Comparison of ENCODE assay signal across 11 cellular contexts in the genomic region with DNA sequence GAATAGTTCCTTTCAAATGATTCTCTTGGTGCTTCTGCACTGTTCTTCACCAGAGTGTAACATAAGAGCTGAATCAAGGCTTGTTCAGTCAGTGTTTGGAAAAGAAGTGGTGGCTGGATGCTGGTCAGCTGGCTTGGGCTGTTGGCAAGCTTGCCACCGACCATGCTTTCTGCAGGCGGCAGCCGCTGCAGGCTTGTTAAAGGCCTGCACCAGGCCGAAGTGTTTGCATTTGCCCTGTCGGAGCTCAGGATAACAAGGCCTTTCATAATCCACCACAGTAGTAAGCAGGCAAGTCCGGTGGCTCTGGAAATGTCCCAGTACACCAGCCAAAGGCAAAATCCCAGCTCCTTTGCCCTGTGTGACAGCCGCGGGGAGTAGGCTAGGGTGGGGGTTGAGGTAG. TPM values are rescaled to one million over a fixed set of nuclear protein-coding genes. Genes with fewer than 3 reads are reported as not detected.
DNase-seq lines count a peak whose midpoint lies in the region; ATAC-seq, FAIRE-seq and TF ChIP-seq lines count a peak whose summit lies in the region.
"Had no signal": no experiment of that assay in that cellular context is flagged by ENCODE, and none has a peak within 500 bp of the region (broad histone marks: within the 10 kb centered on the region; RNA-seq: fewer than 3 reads in every experiment).

No MANE protein-coding gene starts in this region.

- no peak overlapping the region for H3K27ac ChIP-seq in IMR-90 (ENCODE audit: insufficient read depth, low read length)

- no peak overlapping the region for H3K4ac ChIP-seq in IMR-90 (ENCODE audit: low read depth, low read length)

- peaks cover 17 to 20% of the 10 kb centered on the region in 2 experiments for H3K79me1 ChIP-seq in IMR-90 (ENCODE audit: low read depth in 1 of 2, low read length in 2 of 2)

- ATAC-seq in IMR-90 (ENCODE audit: low read depth): peak; percentile 67

- intact Hi-C loops in IMR-90 (cut with micrococcal nuclease): no loop called here

- no peak overlapping the region for H3K4me3 ChIP-seq in IMR-90 (ENCODE audit: insufficient read depth, low read depth, low read length)

- H2AK9ac ChIP-seq in IMR-90 (replicated peaks; ENCODE audit: low read depth, low read length, poor library complexity): no peak overlapping the region

- H2BK120ac ChIP-seq in IMR-90 (ENCODE audit: low read depth, low read length): no peak overlapping the region

- no peak overlapping the region for H3K4me2 ChIP-seq in IMR-90 (ENCODE audit: low read depth, low read length)

- DNase-seq in AG08395 (ENCODE audit: low spot score) (peak; percentile 78), IMR-90 (peak; percentile 77), epidermal melanocyte (ENCODE audit: insufficient read length, low spot score) (peak; percentile 55), mucosa of gallbladder (ENCODE audit: low spot score) (peak; percentile 59), germinal center (ENCODE audit: low spot score) (no peak), urothelium cell line (ENCODE audit: low spot score) (no peak), 8988T (no peak), A172 (ENCODE audit: low spot score) (no peak)
- DNase-seq: activated CD4-positive, alpha-beta memory T cell treated with anti-CD3 and anti-CD28 coated beads, Interleukin-2, amount 10 ng/mL, durations not matched to agents 7 days and 5 days; erythroblast; NCI-H1694 had no signal

- no peak overlapping the region for H3K9ac ChIP-seq in IMR-90 (ENCODE audit: low read depth, low read length)

- no CpG with 5 or more reads among the region's 8 CpGs for WGBS in IMR-90 (ENCODE audit: extremely low coverage in 2 of 2, insufficient read length in 1 of 2), 2 experiments

- H2BK15ac ChIP-seq in IMR-90 (ENCODE audit: low read depth, low read length): no peak overlapping the region

- no peak overlapping the region for H2BK5ac ChIP-seq in IMR-90 (ENCODE audit: low read depth, low read length, poor library complexity, severe bottlenecking)

- H3K18ac ChIP-seq in IMR-90 (ENCODE audit: low read depth, low read length): no peak overlapping the region

- H4K8ac ChIP-seq in IMR-90 (ENCODE audit: low read depth in 2 of 2, low read length in 2 of 2): no peak overlapping the region

- no peak overlapping the region for H4K91ac ChIP-seq in IMR-90 (ENCODE audit: insufficient read depth, low read depth, low read length)

- no peak overlapping the region for H2AK5ac ChIP-seq in IMR-90 (ENCODE audit: low read depth, low read length)

- dilution Hi-C loops in IMR-90 (cut with HindIII; ENCODE audit: low sequenced_read_pairs, unreplicated experiment): no loop called here

- H4K5ac ChIP-seq in IMR-90 (ENCODE audit: low read depth, low read length): no peak overlapping the region

- no peak for TF ChIP-seq RAD21 in IMR-90 (IDR thresholded peaks at IDR 0.05; ENCODE audit: low read length)

- H2AFZ ChIP-seq in IMR-90 (replicated peaks; ENCODE audit: low read length, poor library complexity): no peak overlapping the region

- H3K9me1 ChIP-seq in IMR-90 (ENCODE audit: insufficient read depth, low read length): peaks cover 2% of the 10 kb centered on the region

- no TSS peak for BruUV-seq in IMR-90 (replicated peaks; lab: Mats Ljungman, UMichigan)

- CTCF ChIA-PET in IMR-90 (lab: Yijun Ruan, JAX): no interaction called here

- no peak overlapping the region for H3K56ac ChIP-seq in IMR-90 (ENCODE audit: extremely low read depth, insufficient read depth, low read length)

- no peak overlapping the region for H3K14ac ChIP-seq in IMR-90 (replicated peaks; ENCODE audit: low read depth, low read length)

- no peak overlapping the region for H2BK20ac ChIP-seq in IMR-90 (ENCODE audit: low read depth, low read length)

- TF ChIP-seq CTCF in IMR-90 (conservative IDR thresholded peaks at IDR 0.05; ENCODE audit: low read depth, low read length): no peak

- no peaks in the 10 kb centered on the region for H3K27me3 ChIP-seq in IMR-90 (ENCODE audit: control insufficient read depth, insufficient read depth, low read length)

- POLR2A ChIA-PET in IMR-90 (lab: Charles Lee; ENCODE audit: unreplicated experiment): no interaction called here

- no peak for TF ChIP-seq POLR2A in IMR-90 (IDR thresholded peaks at IDR 0.05; ENCODE audit: low read depth, low read length)

- H3K23ac ChIP-seq in IMR-90 (ENCODE audit: low read depth, low read length): no peak overlapping the region; the same call in 1 of the 2 replicates

- H3K9me3 ChIP-seq in IMR-90 (ENCODE audit: control insufficient read depth, insufficient read depth, low read length): no peaks in the 10 kb centered on the region

- no peaks in the 10 kb centered on the region for H4K20me1 ChIP-seq in IMR-90 (ENCODE audit: insufficient read depth, low read length)

- H3K36me3 ChIP-seq in IMR-90 (ENCODE audit: control insufficient read depth, insufficient read depth, low read length): no peaks in the 10 kb centered on the region

- in situ Hi-C loops in IMR-90 (cut with MboI; ENCODE audit: low sequenced_read_pairs): no loop called here

- H3K4me1 ChIP-seq in IMR-90 (ENCODE audit: control insufficient read depth, insufficient read depth, low read length): peaks cover 11% of the 10 kb centered on the region

- no peak for FAIRE-seq in urothelium cell line (lab: Jason Lieb, UNC)

TF ChIP-seq in IMR-90, 13 proteins besides CTCF, POLR2A, EP300 and RAD21:
- TF ChIP-seq SMC3 (IDR thresholded peaks at IDR 0.05; ENCODE audit: low read depth, low read length) (no peak), RFX5 (IDR thresholded peaks at IDR 0.05; ENCODE audit: low read depth, low read length) (no peak), ELK1 (IDR thresholded peaks at IDR 0.05; ENCODE audit: borderline replicate concordance, low read depth, low read length) (no peak), MXI1 (IDR thresholded peaks at IDR 0.05; ENCODE audit: borderline replicate concordance, low read depth, low read length) (no peak), BHLHE40 (IDR thresholded peaks at IDR 0.05; ENCODE audit: low read depth, low read length) (no peak), MAFK (IDR thresholded peaks at IDR 0.05; ENCODE audit: low read depth, low read length) (no peak), NFE2L2 (IDR thresholded peaks at IDR 0.05; ENCODE audit: low read depth, low read length) (no peak), FOS (IDR thresholded peaks at IDR 0.05; ENCODE audit: low read depth, low read length) (no peak)
- TF ChIP-seq, protein P1, sequence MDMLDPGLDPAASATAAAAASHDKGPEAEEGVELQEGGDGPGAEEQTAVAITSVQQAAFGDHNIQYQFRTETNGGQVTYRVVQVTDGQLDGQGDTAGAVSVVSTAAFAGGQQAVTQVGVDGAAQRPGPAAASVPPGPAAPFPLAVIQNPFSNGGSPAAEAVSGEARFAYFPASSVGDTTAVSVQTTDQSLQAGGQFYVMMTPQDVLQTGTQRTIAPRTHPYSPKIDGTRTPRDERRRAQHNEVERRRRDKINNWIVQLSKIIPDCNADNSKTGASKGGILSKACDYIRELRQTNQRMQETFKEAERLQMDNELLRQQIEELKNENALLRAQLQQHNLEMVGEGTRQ (IDR thresholded peaks at IDR 0.05; ENCODE audit: low read depth, low read length): no peak

RNA-seq across cellular contexts. Expression of gene DAAM1, which starts 26.9 kb away (rescaled TPM):
- 5.4 and 10.3 TPM in 2 replicates for total RNA-seq in IMR-90 (2012; rRNA removed)
- polyA plus RNA-seq in IMR-90 (2012; rRNA removed): 3.5 and 4.8 TPM in 2 replicates
- polyA plus RNA-seq in IMR-90 (2012; cell fraction: cytosol; rRNA removed): 0.53 and 1.7 TPM in 2 replicates
- 1.3 and 12.2 TPM in 2 replicates for polyA plus RNA-seq in IMR-90 (2012; cell fraction: nucleus; rRNA removed; ENCODE audit: low replicate concordance)
- total RNA-seq in mucosa of gallbladder: 37.9 TPM
- 2.8 and 2.9 TPM in 2 replicates for total RNA-seq in A172 (2014; rRNA removed; shearing (Covaris generic))

Comparison
In these comparisons a context has a peak if more than half of its experiments do, and no peak if none do; other contexts are left out.
1. DNase-seq: peak in AG08395 (single experiment), IMR-90 (single experiment), epidermal melanocyte (single experiment) and mucosa of gallbladder (single experiment); none in germinal center (single experiment), urothelium cell line (single experiment), 8988T (single experiment) and A172 (single experiment).